In genomic region chr10:78746178-78746763, GRCh38 we compare ENCODE assay signal across 22 cellular contexts.
DNase-seq lines count a peak whose midpoint lies in the region; ATAC-seq and TF ChIP-seq lines count a peak whose summit lies in the region.
"Had no signal": no experiment of that assay in that cellular context is flagged by ENCODE, and none has a peak within 500 bp of the region (broad histone marks: within the 10 kb centered on the region; RNA-seq: fewer than 3 reads in every experiment).

No MANE protein-coding gene starts in this region.

- H3K27ac Mint-ChIP-seq in stimulated activated naive CD8-positive, alpha-beta T cell treated with anti-CD3 and anti-CD28 coated beads, Interleukin-15, Interleukin-2, amounts not matched to agents 100 ng/mL and 50 ng/mL, for 24 hours: peak overlapping the region; percentile 49
- H3K27ac Mint-ChIP-seq in stimulated activated naive CD8-positive, alpha-beta T cell treated with anti-CD3 and anti-CD28 coated beads, Interleukin-15, amount 100 ng/mL, for 72 hours: peak overlapping the region in 1 of 2 donors; percentile 3
- no peak overlapping the region for H3K27ac Mint-ChIP-seq in neural progenitor cell
- H3K27ac Mint-ChIP-seq: CD4-positive, alpha-beta T cell had no signal

- H3F3A ChIP-seq in neural progenitor cell (ENCODE audit: low read depth): no peaks in the 10 kb centered on the region

- no peaks in the 10 kb centered on the region for H3K9me3 Mint-ChIP-seq in stimulated activated naive CD8-positive, alpha-beta T cell treated with anti-CD3 and anti-CD28 coated beads, Interleukin-15, Interleukin-2, amounts not matched to agents 100 ng/mL and 50 ng/mL, for 24 hours
- peaks cover 9% of the 10 kb centered on the region in 2 donors for H3K9me3 Mint-ChIP-seq in stimulated activated naive CD8-positive, alpha-beta T cell treated with anti-CD3 and anti-CD28 coated beads, Interleukin-15, amount 100 ng/mL, for 72 hours
- H3K9me3 Mint-ChIP-seq in neural progenitor cell: peaks cover 3% of the 10 kb centered on the region
- H3K9me3 Mint-ChIP-seq: CD4-positive, alpha-beta T cell; H9 had no signal

- H3K4me1 Mint-ChIP-seq in stimulated activated naive CD8-positive, alpha-beta T cell treated with anti-CD3 and anti-CD28 coated beads, Interleukin-15, Interleukin-2, amounts not matched to agents 100 ng/mL and 50 ng/mL, for 24 hours (ENCODE audit: low read depth): peaks cover 41% of the 10 kb centered on the region
- H3K4me1 Mint-ChIP-seq in stimulated activated naive CD8-positive, alpha-beta T cell treated with anti-CD3 and anti-CD28 coated beads, Interleukin-15, amount 100 ng/mL, for 72 hours: peaks cover 35% of the 10 kb centered on the region
- H3K4me1 Mint-ChIP-seq in neural progenitor cell: peaks cover 53% of the 10 kb centered on the region

- peaks cover 56% of the 10 kb centered on the region for H3K4me1 ChIP-seq in body of pancreas
- H3K4me1 ChIP-seq in neural progenitor cell: peaks cover 11% of the 10 kb centered on the region

- no peaks in the 10 kb centered on the region for H3K79me2 ChIP-seq in neural progenitor cell (ENCODE audit: low read depth)

- H3K27me3 Mint-ChIP-seq in stimulated activated naive CD8-positive, alpha-beta T cell treated with anti-CD3 and anti-CD28 coated beads, Interleukin-15, Interleukin-2, amounts not matched to agents 100 ng/mL and 50 ng/mL, for 24 hours: no peaks in the 10 kb centered on the region
- peaks cover under 1% of the 10 kb centered on the region for H3K27me3 Mint-ChIP-seq in stimulated activated naive CD8-positive, alpha-beta T cell treated with anti-CD3 and anti-CD28 coated beads, Interleukin-15, amount 100 ng/mL, for 72 hours
- H3K27me3 Mint-ChIP-seq in neural progenitor cell (ENCODE audit: insufficient read depth, low read depth): peaks cover 13% of the 10 kb centered on the region

- TF ChIP-seq CTCF in body of pancreas (IDR thresholded peaks at IDR 0.05) (no peak), neural progenitor cell (IDR thresholded peaks at IDR 0.05) (no peak)

- no peak for TF ChIP-seq POLR2A in body of pancreas (IDR thresholded peaks at IDR 0.05)

- H3K9me3 ChIP-seq in body of pancreas: no peaks in the 10 kb centered on the region
- H3K9me3 ChIP-seq in neural progenitor cell (ENCODE audit: low read depth): no peaks in the 10 kb centered on the region
- H3K9me3 ChIP-seq: SK-N-SH had no signal

- WGBS in body of pancreas, 2 donors: 88 to 92% methylated on average over 10 to 11 of the region's 11 CpGs

- peak overlapping the region; percentile 59 to 91 (median 88) for H3K27ac ChIP-seq in body of pancreas
- H3K27ac ChIP-seq in neural progenitor cell: no peak overlapping the region
- H3K27ac ChIP-seq: 22Rv1 had no signal

- DNase-seq in stimulated activated naive CD8-positive, alpha-beta T cell treated with anti-CD3 and anti-CD28 coated beads, Interleukin-15, amount 100 ng/mL, for 72 hours: no peak
- DNase-seq in body of pancreas (no peak), neural progenitor cell (ENCODE audit: low spot score) (peak; percentile 23), C1 segment of cervical spinal cord (lab: John Stamatoyannopoulos, UW) (no peak), Ammon's horn (ENCODE audit: low spot score) (no peak), NCI-H2196 treated with DMSO at 0.1 percent for 48 hours (lab: John Stamatoyannopoulos, UW; ENCODE audit: unreplicated experiment) (no peak), islet precursor cell (no peak)
- DNase-seq: AML-193; CD4-positive, alpha-beta T cell; DMS53; H9; NCI-H1092 treated with DMSO at 0.1 percent for 48 hours; NCI-H146; NCI-H2029 treated with DMSO at 0.1 percent for 48 hours; NCI-H2171; NCI-H748 treated with DMSO at 0.1 percent for 48 hours; OCI-M1; SHP77 had no signal

- H3K27me3 ChIP-seq in body of pancreas (no peaks in the 10 kb centered on the region), neural progenitor cell (no peaks in the 10 kb centered on the region)

- no peaks in the 10 kb centered on the region for H3K36me3 Mint-ChIP-seq in stimulated activated naive CD8-positive, alpha-beta T cell treated with anti-CD3 and anti-CD28 coated beads, Interleukin-15, Interleukin-2, amounts not matched to agents 100 ng/mL and 50 ng/mL, for 24 hours (ENCODE audit: low read depth)
- no peaks in the 10 kb centered on the region for H3K36me3 Mint-ChIP-seq in neural progenitor cell

- no peak for ATAC-seq in stimulated activated naive CD8-positive, alpha-beta T cell treated with anti-CD3 and anti-CD28 coated beads, Interleukin-15, amount 100 ng/mL, for 72 hours
- no peak for ATAC-seq in body of pancreas

- no peak overlapping the region for H3K9ac ChIP-seq in neural progenitor cell
- H3K9ac ChIP-seq: SK-N-SH had no signal

- intact Hi-C loops in body of pancreas (cut with DNase I): no loop called here

- no peak overlapping the region for H3K4me2 ChIP-seq in neural progenitor cell
- H3K4me2 ChIP-seq: SK-N-SH had no signal

- H3K4me3 ChIP-seq in body of pancreas: no peak overlapping the region
- H3K4me3 ChIP-seq in neural progenitor cell: no peak overlapping the region
- H3K4me3 ChIP-seq: K562 had no signal

- H4K20me1 ChIP-seq in neural progenitor cell (ENCODE audit: low read depth): no peaks in the 10 kb centered on the region

- H3K36me3 ChIP-seq in body of pancreas (replicated peaks in 1 of 2; ENCODE audit: insufficient read depth in 1 of 2, low read depth in 2 of 2): no peaks in the 10 kb centered on the region
- no peaks in the 10 kb centered on the region for H3K36me3 ChIP-seq in neural progenitor cell

- peak overlapping the region; percentile 9 for H2AFZ ChIP-seq in neural progenitor cell (replicated peaks)

- H3K4me3 Mint-ChIP-seq in stimulated activated naive CD8-positive, alpha-beta T cell treated with anti-CD3 and anti-CD28 coated beads, Interleukin-15, Interleukin-2, amounts not matched to agents 100 ng/mL and 50 ng/mL, for 24 hours: no peak overlapping the region
- H3K4me3 Mint-ChIP-seq in stimulated activated naive CD8-positive, alpha-beta T cell treated with anti-CD3 and anti-CD28 coated beads, Interleukin-15, amount 100 ng/mL, for 72 hours: no peak overlapping the region
- no peak overlapping the region for H3K4me3 Mint-ChIP-seq in neural progenitor cell
- H3K4me3 Mint-ChIP-seq: CD4-positive, alpha-beta T cell; H9 had no signal
